Comparison of ENCODE assay signal across 1 cellular context in genomic region chr15:48976444-48977088, GRCh38.
TF ChIP-seq lines count a peak whose summit lies in the region.

No MANE protein-coding gene starts in this region.

TF ChIP-seq in HepG2, 621 proteins besides CTCF, POLR2A, EP300 and RAD21 (continued from another document and continues in another):
- peak; percentile 39; the same call in 1 of the 2 replicates for TF ChIP-seq UBTF (CRISPR knock-in tag; IDR thresholded peaks at IDR 0.05)
- TF ChIP-seq ZNF10 (CRISPR knock-in tag; IDR thresholded peaks at IDR 0.05; ENCODE audit: borderline replicate concordance, low read depth), result no peak
- TF ChIP-seq, protein P1, sequence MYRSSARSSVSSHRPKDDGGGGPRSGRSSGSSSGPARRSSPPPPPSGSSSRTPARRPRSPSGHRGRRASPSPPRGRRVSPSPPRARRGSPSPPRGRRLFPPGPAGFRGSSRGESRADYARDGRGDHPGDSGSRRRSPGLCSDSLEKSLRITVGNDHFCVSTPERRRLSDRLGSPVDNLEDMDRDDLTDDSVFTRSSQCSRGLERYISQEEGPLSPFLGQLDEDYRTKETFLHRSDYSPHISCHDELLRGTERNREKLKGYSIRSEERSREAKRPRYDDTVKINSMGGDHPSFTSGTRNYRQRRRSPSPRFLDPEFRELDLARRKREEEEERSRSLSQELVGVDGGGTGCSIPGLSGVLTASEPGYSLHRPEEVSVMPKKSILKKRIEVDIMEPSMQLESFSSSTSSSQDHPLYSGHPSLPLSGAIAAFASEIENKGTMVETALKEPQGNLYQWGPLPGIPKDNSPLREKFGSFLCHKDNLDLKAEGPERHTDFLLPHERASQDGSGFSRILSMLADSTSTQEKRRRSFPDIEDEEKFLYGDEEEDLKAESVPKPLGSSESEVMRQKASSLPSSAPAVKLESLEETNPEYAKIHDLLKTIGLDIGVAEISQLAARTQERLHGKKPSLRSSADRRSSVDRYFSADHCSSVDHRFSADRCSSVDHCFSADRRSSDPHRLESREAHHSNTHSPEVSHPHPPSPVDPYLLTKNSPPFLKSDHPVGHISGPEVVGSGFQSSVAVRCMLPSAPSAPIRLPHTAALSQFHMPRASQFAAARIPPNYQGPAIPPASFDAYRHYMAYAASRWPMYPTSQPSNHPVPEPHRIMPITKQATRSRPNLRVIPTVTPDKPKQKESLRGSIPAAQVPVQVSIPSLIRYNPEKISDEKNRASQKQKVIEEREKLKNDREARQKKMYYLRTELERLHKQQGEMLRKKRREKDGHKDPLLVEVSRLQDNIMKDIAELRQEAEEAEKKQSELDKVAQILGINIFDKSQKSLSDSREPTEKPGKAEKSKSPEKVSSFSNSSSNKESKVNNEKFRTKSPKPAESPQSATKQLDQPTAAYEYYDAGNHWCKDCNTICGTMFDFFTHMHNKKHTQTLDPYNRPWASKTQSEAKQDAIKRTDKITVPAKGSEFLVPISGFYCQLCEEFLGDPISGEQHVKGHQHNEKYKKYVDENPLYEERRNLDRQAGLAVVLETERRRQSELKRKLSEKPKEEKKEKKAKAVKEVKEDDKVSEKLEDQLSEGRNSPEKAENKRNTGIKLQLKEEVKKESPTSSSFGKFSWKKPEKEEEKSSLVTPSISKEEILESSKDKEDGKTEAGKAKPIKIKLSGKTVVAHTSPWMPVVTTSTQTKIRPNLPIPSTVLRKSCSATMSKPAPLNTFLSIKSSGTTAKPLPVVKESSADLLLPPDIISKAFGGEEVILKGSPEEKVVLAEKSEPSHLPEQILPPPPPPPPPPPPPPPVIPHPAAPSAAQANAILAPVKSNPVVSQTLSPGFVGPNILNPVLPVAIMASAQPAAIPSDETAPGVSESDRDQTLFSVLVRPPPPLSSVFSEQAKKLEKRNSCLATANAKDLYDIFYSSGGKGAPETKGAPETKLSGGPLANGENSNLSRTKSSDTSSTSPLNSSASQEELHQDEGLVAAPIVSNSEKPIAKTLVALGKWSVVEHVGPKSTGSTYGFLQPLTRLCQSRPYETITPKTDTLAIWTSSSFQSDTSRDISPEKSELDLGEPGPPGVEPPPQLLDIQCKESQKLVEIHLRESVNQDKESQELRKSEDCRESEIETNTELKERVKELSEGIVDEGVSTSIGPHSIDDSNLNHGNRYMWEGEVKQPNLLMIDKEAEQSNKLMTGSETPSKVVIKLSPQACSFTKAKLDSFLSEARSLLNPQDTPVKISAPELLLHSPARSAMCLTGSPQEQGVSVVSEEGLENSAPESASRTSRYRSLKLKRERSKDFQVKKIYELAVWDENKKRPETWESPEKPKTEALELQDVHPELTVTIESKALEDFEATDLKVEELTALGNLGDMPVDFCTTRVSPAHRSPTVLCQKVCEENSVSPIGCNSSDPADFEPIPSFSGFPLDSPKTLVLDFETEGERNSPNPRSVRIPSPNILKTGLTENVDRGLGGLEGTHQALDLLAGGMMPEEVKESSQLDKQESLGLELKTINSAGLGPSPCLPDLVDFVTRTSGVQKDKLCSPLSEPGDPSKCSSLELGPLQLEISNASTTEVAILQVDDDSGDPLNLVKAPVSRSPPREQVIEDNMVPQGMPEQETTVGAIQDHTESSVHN (CRISPR knock-in tag; IDR thresholded peaks at IDR 0.05), result no peak
- no peak for TF ChIP-seq ZMYM4 (CRISPR knock-in tag; IDR thresholded peaks at IDR 0.05)
- TF ChIP-seq, protein P2, sequence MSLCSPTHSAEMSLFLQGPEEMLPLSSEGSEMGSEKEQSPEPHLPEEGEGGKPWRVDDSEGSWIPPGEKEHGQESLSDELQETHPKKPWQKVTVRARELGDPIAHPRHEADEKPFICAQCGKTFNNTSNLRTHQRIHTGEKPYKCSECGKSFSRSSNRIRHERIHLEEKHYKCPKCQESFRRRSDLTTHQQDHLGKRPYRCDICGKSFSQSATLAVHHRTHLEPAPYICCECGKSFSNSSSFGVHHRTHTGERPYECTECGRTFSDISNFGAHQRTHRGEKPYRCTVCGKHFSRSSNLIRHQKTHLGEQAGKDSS (CRISPR knock-in tag; IDR thresholded peaks at IDR 0.05; ENCODE audit: borderline replicate concordance, low read depth), result 0 out of 2 replicates have a peak, but pooled peaks have one; percentile 25
- no peak for TF ChIP-seq LCORL (IDR thresholded peaks at IDR 0.05)
- no peak for TF ChIP-seq LCORL (CRISPR knock-in tag; IDR thresholded peaks at IDR 0.05)
- no peak for TF ChIP-seq ZNF543 (CRISPR knock-in tag; IDR thresholded peaks at IDR 0.05)
- TF ChIP-seq ZNF446 (CRISPR knock-in tag; IDR thresholded peaks at IDR 0.05), result no peak
- TF ChIP-seq ZFP62 (CRISPR knock-in tag; IDR thresholded peaks at IDR 0.05), result no peak
- TF ChIP-seq ZNF335 (CRISPR knock-in tag; IDR thresholded peaks at IDR 0.05), result no peak
- TF ChIP-seq, protein P3, sequence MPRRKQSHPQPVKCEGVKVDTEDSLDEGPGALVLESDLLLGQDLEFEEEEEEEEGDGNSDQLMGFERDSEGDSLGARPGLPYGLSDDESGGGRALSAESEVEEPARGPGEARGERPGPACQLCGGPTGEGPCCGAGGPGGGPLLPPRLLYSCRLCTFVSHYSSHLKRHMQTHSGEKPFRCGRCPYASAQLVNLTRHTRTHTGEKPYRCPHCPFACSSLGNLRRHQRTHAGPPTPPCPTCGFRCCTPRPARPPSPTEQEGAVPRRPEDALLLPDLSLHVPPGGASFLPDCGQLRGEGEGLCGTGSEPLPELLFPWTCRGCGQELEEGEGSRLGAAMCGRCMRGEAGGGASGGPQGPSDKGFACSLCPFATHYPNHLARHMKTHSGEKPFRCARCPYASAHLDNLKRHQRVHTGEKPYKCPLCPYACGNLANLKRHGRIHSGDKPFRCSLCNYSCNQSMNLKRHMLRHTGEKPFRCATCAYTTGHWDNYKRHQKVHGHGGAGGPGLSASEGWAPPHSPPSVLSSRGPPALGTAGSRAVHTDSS (CRISPR knock-in tag; conservative IDR thresholded peaks at IDR 0.05), result no peak
- no peak for TF ChIP-seq PCBP1 (IDR thresholded peaks at IDR 0.05; ENCODE audit: borderline replicate concordance, low read depth, low read length)
- TF ChIP-seq ZNF652 (CRISPR knock-in tag; IDR thresholded peaks at IDR 0.05; ENCODE audit: borderline replicate concordance, low read depth), result no peak
- TF ChIP-seq, protein P4, sequence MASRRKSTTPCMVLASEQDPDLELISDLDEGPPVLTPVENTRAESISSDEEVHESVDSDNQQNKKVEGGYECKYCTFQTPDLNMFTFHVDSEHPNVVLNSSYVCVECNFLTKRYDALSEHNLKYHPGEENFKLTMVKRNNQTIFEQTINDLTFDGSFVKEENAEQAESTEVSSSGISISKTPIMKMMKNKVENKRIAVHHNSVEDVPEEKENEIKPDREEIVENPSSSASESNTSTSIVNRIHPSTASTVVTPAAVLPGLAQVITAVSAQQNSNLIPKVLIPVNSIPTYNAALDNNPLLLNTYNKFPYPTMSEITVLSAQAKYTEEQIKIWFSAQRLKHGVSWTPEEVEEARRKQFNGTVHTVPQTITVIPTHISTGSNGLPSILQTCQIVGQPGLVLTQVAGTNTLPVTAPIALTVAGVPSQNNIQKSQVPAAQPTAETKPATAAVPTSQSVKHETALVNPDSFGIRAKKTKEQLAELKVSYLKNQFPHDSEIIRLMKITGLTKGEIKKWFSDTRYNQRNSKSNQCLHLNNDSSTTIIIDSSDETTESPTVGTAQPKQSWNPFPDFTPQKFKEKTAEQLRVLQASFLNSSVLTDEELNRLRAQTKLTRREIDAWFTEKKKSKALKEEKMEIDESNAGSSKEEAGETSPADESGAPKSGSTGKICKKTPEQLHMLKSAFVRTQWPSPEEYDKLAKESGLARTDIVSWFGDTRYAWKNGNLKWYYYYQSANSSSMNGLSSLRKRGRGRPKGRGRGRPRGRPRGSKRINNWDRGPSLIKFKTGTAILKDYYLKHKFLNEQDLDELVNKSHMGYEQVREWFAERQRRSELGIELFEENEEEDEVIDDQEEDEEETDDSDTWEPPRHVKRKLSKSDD (CRISPR knock-in tag; IDR thresholded peaks at IDR 0.05; ENCODE audit: low read depth), result no peak
- no peak for TF ChIP-seq HMGXB3 (CRISPR knock-in tag; IDR thresholded peaks at IDR 0.05; ENCODE audit: borderline replicate concordance)
- TF ChIP-seq TBX3 (IDR thresholded peaks at IDR 0.05; ENCODE audit: borderline replicate concordance), result no peak
- TF ChIP-seq, protein P5, sequence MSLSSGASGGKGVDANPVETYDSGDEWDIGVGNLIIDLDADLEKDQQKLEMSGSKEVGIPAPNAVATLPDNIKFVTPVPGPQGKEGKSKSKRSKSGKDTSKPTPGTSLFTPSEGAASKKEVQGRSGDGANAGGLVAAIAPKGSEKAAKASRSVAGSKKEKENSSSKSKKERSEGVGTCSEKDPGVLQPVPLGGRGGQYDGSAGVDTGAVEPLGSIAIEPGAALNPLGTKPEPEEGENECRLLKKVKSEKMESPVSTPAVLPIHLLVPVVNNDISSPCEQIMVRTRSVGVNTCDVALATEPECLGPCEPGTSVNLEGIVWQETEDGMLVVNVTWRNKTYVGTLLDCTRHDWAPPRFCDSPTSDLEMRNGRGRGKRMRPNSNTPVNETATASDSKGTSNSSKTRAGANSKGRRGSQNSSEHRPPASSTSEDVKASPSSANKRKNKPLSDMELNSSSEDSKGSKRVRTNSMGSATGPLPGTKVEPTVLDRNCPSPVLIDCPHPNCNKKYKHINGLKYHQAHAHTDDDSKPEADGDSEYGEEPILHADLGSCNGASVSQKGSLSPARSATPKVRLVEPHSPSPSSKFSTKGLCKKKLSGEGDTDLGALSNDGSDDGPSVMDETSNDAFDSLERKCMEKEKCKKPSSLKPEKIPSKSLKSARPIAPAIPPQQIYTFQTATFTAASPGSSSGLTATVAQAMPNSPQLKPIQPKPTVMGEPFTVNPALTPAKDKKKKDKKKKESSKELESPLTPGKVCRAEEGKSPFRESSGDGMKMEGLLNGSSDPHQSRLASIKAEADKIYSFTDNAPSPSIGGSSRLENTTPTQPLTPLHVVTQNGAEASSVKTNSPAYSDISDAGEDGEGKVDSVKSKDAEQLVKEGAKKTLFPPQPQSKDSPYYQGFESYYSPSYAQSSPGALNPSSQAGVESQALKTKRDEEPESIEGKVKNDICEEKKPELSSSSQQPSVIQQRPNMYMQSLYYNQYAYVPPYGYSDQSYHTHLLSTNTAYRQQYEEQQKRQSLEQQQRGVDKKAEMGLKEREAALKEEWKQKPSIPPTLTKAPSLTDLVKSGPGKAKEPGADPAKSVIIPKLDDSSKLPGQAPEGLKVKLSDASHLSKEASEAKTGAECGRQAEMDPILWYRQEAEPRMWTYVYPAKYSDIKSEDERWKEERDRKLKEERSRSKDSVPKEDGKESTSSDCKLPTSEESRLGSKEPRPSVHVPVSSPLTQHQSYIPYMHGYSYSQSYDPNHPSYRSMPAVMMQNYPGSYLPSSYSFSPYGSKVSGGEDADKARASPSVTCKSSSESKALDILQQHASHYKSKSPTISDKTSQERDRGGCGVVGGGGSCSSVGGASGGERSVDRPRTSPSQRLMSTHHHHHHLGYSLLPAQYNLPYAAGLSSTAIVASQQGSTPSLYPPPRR (CRISPR knock-in tag; IDR thresholded peaks at IDR 0.05; ENCODE audit: borderline replicate concordance), result no peak
- TF ChIP-seq, protein P6, sequence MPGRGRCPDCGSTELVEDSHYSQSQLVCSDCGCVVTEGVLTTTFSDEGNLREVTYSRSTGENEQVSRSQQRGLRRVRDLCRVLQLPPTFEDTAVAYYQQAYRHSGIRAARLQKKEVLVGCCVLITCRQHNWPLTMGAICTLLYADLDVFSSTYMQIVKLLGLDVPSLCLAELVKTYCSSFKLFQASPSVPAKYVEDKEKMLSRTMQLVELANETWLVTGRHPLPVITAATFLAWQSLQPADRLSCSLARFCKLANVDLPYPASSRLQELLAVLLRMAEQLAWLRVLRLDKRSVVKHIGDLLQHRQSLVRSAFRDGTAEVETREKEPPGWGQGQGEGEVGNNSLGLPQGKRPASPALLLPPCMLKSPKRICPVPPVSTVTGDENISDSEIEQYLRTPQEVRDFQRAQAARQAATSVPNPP (CRISPR knock-in tag; IDR thresholded peaks at IDR 0.05), result no peak
- no peak for TF ChIP-seq ZNF441 (CRISPR knock-in tag; IDR thresholded peaks at IDR 0.05; ENCODE audit: borderline replicate concordance)
- TF ChIP-seq SOX5 (CRISPR knock-in tag; IDR thresholded peaks at IDR 0.05; ENCODE audit: borderline replicate concordance), result peak; percentile 10; the same call in 1 of the 2 replicates
- no peak for TF ChIP-seq ZNF232 (CRISPR knock-in tag; IDR thresholded peaks at IDR 0.05; ENCODE audit: borderline replicate concordance)
